2 cellular contexts compared by ENCODE assay signal in the genomic region with DNA sequence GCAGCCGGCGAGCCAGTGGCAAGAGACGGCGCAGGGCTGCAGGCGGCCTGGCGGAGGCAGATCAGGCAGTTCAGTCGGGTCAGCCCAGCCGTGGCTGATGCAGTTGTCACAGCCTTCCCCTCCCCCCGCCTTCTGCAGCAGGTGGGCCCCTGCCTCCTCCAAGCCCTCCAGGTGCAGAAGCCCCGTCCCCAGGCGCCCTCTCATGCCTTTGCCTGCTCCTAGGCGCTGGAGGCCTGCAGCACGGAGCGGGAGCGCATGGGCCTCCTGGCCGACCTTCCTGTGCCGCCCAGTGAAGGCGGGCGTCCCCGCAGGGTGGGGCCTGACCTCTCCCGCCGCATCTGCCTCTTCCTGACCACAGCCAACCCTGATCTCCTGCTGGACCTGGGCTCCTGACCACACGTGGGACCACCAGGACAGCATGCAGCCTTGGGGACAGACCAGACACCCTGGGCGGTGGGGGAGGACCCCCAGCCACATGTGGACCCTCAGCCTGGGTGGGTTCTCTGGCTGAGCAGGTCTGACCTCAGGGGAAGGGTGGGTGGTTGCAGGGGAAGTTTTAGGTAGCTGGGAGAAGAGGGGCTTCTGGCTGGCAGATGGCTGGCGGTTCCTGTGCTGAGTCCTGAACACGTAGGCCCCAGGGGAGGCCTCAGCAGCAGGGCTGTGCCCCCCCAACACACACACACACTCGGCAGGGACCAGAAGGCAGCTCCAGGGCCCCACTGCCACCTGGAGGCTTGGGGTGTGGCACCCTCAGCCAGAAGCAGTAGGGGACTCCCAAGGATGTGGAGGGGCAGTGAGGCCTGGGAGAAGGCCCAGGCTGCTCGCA.
TF ChIP-seq lines count a peak whose summit lies in the region.

No MANE protein-coding gene starts in this region.

TF ChIP-seq in IMR-90, 13 proteins besides CTCF, POLR2A, EP300 and RAD21:
- no peak for TF ChIP-seq MAFK (IDR thresholded peaks at IDR 0.05; ENCODE audit: low read depth, low read length)
- TF ChIP-seq, protein P1, sequence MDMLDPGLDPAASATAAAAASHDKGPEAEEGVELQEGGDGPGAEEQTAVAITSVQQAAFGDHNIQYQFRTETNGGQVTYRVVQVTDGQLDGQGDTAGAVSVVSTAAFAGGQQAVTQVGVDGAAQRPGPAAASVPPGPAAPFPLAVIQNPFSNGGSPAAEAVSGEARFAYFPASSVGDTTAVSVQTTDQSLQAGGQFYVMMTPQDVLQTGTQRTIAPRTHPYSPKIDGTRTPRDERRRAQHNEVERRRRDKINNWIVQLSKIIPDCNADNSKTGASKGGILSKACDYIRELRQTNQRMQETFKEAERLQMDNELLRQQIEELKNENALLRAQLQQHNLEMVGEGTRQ (IDR thresholded peaks at IDR 0.05; ENCODE audit: low read depth, low read length) = no peak
- TF ChIP-seq, protein P2, sequence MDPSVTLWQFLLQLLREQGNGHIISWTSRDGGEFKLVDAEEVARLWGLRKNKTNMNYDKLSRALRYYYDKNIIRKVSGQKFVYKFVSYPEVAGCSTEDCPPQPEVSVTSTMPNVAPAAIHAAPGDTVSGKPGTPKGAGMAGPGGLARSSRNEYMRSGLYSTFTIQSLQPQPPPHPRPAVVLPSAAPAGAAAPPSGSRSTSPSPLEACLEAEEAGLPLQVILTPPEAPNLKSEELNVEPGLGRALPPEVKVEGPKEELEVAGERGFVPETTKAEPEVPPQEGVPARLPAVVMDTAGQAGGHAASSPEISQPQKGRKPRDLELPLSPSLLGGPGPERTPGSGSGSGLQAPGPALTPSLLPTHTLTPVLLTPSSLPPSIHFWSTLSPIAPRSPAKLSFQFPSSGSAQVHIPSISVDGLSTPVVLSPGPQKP (IDR thresholded peaks at IDR 0.05; ENCODE audit: borderline replicate concordance, low read depth, low read length) = no peak
- no peak for TF ChIP-seq NFE2L2 (IDR thresholded peaks at IDR 0.05; ENCODE audit: low read depth, low read length)
- TF ChIP-seq SMC3 (IDR thresholded peaks at IDR 0.05; ENCODE audit: low read depth, low read length) = no peak
- no peak for TF ChIP-seq CHD1 (IDR thresholded peaks at IDR 0.05; ENCODE audit: low read depth, low read length)
- TF ChIP-seq MAZ (IDR thresholded peaks at IDR 0.05; ENCODE audit: borderline replicate concordance, low read depth, low read length) = no peak
- TF ChIP-seq BHLHE40 (IDR thresholded peaks at IDR 0.05; ENCODE audit: low read depth, low read length) = no peak

TF ChIP-seq in GM12878, 131 proteins besides CTCF, POLR2A, EP300 and RAD21:
- no peak for TF ChIP-seq SMAD5 (IDR thresholded peaks at IDR 0.05; ENCODE audit: low read depth)
- TF ChIP-seq ZNF24 (IDR thresholded peaks at IDR 0.05) = no peak
- TF ChIP-seq ASH2L (IDR thresholded peaks at IDR 0.05; ENCODE audit: borderline replicate concordance, low read depth) = no peak
- TF ChIP-seq POLR2AphosphoS5 (IDR thresholded peaks at IDR 0.05; ENCODE audit: low read length) = no peak
- TF ChIP-seq SIX5 (IDR thresholded peaks at IDR 0.05; ENCODE audit: low read depth, low read length, severe bottlenecking) = no peak
- no peak for TF ChIP-seq NRF1 (conservative IDR thresholded peaks at IDR 0.05; ENCODE audit: low read depth, low read length)
- TF ChIP-seq SUZ12 (IDR thresholded peaks at IDR 0.05; ENCODE audit: unreplicated experiment) = no peak
- no peak for TF ChIP-seq HCFC1 (IDR thresholded peaks at IDR 0.05; ENCODE audit: low read length)
- no peak for TF ChIP-seq RB1 (IDR thresholded peaks at IDR 0.05; ENCODE audit: borderline replicate concordance)
- TF ChIP-seq LARP7 (IDR thresholded peaks at IDR 0.05) = no peak
- no peak for TF ChIP-seq HDAC2 (IDR thresholded peaks at IDR 0.05)
- TF ChIP-seq, protein P3, sequence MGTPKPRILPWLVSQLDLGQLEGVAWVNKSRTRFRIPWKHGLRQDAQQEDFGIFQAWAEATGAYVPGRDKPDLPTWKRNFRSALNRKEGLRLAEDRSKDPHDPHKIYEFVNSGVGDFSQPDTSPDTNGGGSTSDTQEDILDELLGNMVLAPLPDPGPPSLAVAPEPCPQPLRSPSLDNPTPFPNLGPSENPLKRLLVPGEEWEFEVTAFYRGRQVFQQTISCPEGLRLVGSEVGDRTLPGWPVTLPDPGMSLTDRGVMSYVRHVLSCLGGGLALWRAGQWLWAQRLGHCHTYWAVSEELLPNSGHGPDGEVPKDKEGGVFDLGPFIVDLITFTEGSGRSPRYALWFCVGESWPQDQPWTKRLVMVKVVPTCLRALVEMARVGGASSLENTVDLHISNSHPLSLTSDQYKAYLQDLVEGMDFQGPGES (IDR thresholded peaks at IDR 0.05) = no peak
- TF ChIP-seq BACH1 (IDR thresholded peaks at IDR 0.05; ENCODE audit: borderline replicate concordance) = no peak
- TF ChIP-seq CBX5 (IDR thresholded peaks at IDR 0.05; ENCODE audit: low read depth) = no peak
- TF ChIP-seq, protein P4, sequence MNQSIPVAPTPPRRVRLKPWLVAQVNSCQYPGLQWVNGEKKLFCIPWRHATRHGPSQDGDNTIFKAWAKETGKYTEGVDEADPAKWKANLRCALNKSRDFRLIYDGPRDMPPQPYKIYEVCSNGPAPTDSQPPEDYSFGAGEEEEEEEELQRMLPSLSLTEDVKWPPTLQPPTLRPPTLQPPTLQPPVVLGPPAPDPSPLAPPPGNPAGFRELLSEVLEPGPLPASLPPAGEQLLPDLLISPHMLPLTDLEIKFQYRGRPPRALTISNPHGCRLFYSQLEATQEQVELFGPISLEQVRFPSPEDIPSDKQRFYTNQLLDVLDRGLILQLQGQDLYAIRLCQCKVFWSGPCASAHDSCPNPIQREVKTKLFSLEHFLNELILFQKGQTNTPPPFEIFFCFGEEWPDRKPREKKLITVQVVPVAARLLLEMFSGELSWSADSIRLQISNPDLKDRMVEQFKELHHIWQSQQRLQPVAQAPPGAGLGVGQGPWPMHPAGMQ (IDR thresholded peaks at IDR 0.05; ENCODE audit: borderline replicate concordance) = no peak
- TF ChIP-seq, protein P5, sequence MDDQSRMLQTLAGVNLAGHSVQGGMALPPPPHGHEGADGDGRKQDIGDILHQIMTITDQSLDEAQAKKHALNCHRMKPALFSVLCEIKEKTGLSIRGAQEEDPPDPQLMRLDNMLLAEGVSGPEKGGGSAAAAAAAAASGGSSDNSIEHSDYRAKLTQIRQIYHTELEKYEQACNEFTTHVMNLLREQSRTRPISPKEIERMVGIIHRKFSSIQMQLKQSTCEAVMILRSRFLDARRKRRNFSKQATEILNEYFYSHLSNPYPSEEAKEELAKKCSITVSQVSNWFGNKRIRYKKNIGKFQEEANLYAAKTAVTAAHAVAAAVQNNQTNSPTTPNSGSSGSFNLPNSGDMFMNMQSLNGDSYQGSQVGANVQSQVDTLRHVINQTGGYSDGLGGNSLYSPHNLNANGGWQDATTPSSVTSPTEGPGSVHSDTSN (IDR thresholded peaks at IDR 0.05; ENCODE audit: insufficient replicate concordance, low read depth, low read length) = no peak
- no peak for TF ChIP-seq BHLHE40 (IDR thresholded peaks at IDR 0.05; ENCODE audit: borderline replicate concordance in 1 of 2, low read depth in 2 of 2, low read length in 1 of 2)
- TF ChIP-seq SIN3A (IDR thresholded peaks at IDR 0.05; ENCODE audit: low read depth, low read length) = no peak
- TF ChIP-seq FOXM1 (IDR thresholded peaks at IDR 0.05; ENCODE audit: low read depth, low read length) = no peak
- TF ChIP-seq CREM (IDR thresholded peaks at IDR 0.05; ENCODE audit: low read depth) = no peak
